Comparison of ENCODE assay signal across 11 cellular contexts in the genomic region with DNA sequence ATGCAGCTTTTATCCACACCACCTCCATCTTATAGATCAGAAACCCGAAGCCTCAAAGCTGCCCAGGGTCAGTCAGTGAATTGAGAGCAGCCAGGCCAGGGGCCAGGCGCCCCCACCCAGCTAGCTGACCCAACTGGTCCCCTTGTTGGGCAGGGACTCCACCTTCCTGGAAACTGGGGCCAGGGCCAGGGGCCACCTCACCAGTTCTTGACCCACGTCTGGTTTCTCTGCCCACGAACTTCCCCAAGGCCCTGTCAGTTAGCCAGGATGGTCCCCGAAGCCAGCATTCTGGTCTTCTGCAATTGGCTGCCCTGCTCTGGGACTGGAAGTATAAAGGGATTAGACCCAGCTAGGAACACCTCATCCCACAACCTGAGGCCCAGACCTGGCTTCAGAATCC. TPM values are rescaled to one million over a fixed set of nuclear protein-coding genes. Genes with fewer than 3 reads are reported as not detected.
DNase-seq lines count a peak whose midpoint lies in the region; ATAC-seq, FAIRE-seq and TF ChIP-seq lines count a peak whose summit lies in the region.
"Had no signal": no experiment of that assay in that cellular context is flagged by ENCODE, and none has a peak within 500 bp of the region (broad histone marks: within the 10 kb centered on the region; RNA-seq: fewer than 3 reads in every experiment).

No MANE protein-coding gene starts in this region.

- no peak overlapping the region for H3K27ac ChIP-seq in OCI-LY1 (ENCODE audit: low read depth, low read length, poor library complexity, severe bottlenecking)
- no peak overlapping the region for H3K27ac ChIP-seq in endothelial cell of umbilical vein (ENCODE audit: insufficient read depth, low read depth, low read length)

- POLR2A ChIA-PET in activated CD4-positive, alpha-beta T cell treated with anti-CD3 and anti-CD28 coated beads, Interleukin-2, amount 10 ng/mL, durations not matched to agents 7 days and 5 days (lab: Charles Lee): no interaction called here
- POLR2A ChIA-PET in endothelial cell of umbilical vein (lab: Charles Lee): no interaction called here

- H3K9ac ChIP-seq in OCI-LY1 (ENCODE audit: low read length): peak overlapping the region; percentile 2; the same call in 1 of the 2 replicates
- no peak overlapping the region for H3K9ac ChIP-seq in endothelial cell of umbilical vein (replicated peaks; ENCODE audit: extremely low read depth, insufficient read depth, low read length)

- ATAC-seq in GM21619 (IDR thresholded peaks at IDR 0.05; ENCODE audit: unreplicated experiment): no peak

- H3K36me3 ChIP-seq in OCI-LY1 (ENCODE audit: insufficient read depth, low read length) (peaks cover 10% of the 10 kb centered on the region; the same call in 1 of the 2 replicates), endothelial cell of umbilical vein (ENCODE audit: control insufficient read depth in 2 of 2, extremely low read depth in 1 of 2, insufficient read depth in 2 of 2, low read length in 2 of 2) (no peaks in the 10 kb centered on the region)

- intact Hi-C loops in endothelial cell of umbilical vein (cut with micrococcal nuclease): no loop called here

- no peak for DNase-seq in activated CD4-positive, alpha-beta T cell treated with anti-CD3 and anti-CD28 coated beads, Interleukin-2, amount 10 ng/mL, durations not matched to agents 7 days and 5 days
- no peak for DNase-seq in activated CD4-positive, alpha-beta T cell treated with anti-CD3 and anti-CD28 coated beads for 48 hours
- DNase-seq in endothelial cell of umbilical vein (ENCODE audit: low read depth, low spot score) (no peak), skeletal muscle cell (ENCODE audit: low read depth) (no peak), T1000 (lab: John Stamatoyannopoulos, UW) (no peak)
- no peak for DNase-seq in stimulated activated CD4-positive, alpha-beta T cell treated with anti-CD3 and anti-CD28 coated beads, Interleukin-4, amount 100 ng/mL, for 1 hour
- DNase-seq: ACHN, left colon, NCI-H1417 had no signal

- BruUV-seq in endothelial cell of umbilical vein (replicated peaks; lab: Mats Ljungman, UMichigan): no TSS peak

- no peaks in the 10 kb centered on the region for H3K9me1 ChIP-seq in endothelial cell of umbilical vein (replicated peaks; ENCODE audit: control insufficient read depth, extremely low read depth, insufficient read depth, low read length)

- H3K27me3 ChIP-seq in OCI-LY1 (ENCODE audit: insufficient read depth, low read length): no peaks in the 10 kb centered on the region
- no peaks in the 10 kb centered on the region for H3K27me3 ChIP-seq in endothelial cell of umbilical vein (ENCODE audit: control insufficient read depth in 2 of 2, insufficient read depth in 2 of 2, low read length in 2 of 2)

- TF ChIP-seq CTCF in OCI-LY1 (IDR thresholded peaks at IDR 0.05; ENCODE audit: low read length) (no peak), endothelial cell of umbilical vein (IDR thresholded peaks at IDR 0.05; ENCODE audit: extremely low read depth in 1 of 2, insufficient read depth in 1 of 2, low read depth in 1 of 2, low read length in 2 of 2) (no peak)

- H3K9me3 Mint-ChIP-seq in activated CD4-positive, alpha-beta T cell treated with anti-CD3 and anti-CD28 coated beads, Interleukin-2, amount 10 ng/mL, durations not matched to agents 7 days and 5 days: no peaks in the 10 kb centered on the region

- H3K4me3 Mint-ChIP-seq in activated CD4-positive, alpha-beta T cell treated with anti-CD3 and anti-CD28 coated beads, Interleukin-2, amount 10 ng/mL, durations not matched to agents 7 days and 5 days: peak overlapping the region; percentile 26

- dilution Hi-C loops in endothelial cell of umbilical vein (cut with MboI; ENCODE audit: extremely low pct_ligation_motif_present, low sequenced_read_pairs): no loop called here

- peaks cover 7% of the 10 kb centered on the region for H3K27me3 Mint-ChIP-seq in activated CD4-positive, alpha-beta T cell treated with anti-CD3 and anti-CD28 coated beads, Interleukin-2, amount 10 ng/mL, durations not matched to agents 7 days and 5 days

- peaks cover 31% of the 10 kb centered on the region for H3K4me1 ChIP-seq in OCI-LY1 (ENCODE audit: insufficient read depth, low read length, severe bottlenecking)
- peaks cover 24% of the 10 kb centered on the region for H3K4me1 ChIP-seq in endothelial cell of umbilical vein (ENCODE audit: control insufficient read depth, extremely low read depth, insufficient read depth, low read length)

- H3K9me2 ChIP-seq in OCI-LY1 (ENCODE audit: low read depth, low read length): no peaks in the 10 kb centered on the region

- H3K4me3 ChIP-seq in OCI-LY1 (ENCODE audit: low read depth, low read length, poor library complexity, severe bottlenecking): peak overlapping the region; percentile 68
- no peak overlapping the region for H3K4me3 ChIP-seq in endothelial cell of umbilical vein (replicated peaks in 1 of 3; ENCODE audit: insufficient read depth in 1 of 3, low read depth in 1 of 3, low read length in 3 of 3)
- H3K4me3 ChIP-seq in skeletal muscle cell (ENCODE audit: low read depth, low read length): peak overlapping the region; percentile 7

- peak overlapping the region; percentile 10 for H3K27ac Mint-ChIP-seq in activated CD4-positive, alpha-beta T cell treated with anti-CD3 and anti-CD28 coated beads, Interleukin-2, amount 10 ng/mL, durations not matched to agents 7 days and 5 days

- no peaks in the 10 kb centered on the region for H3F3A ChIP-seq in OCI-LY1 (ENCODE audit: insufficient read depth, low read length)

- no peak for FAIRE-seq in endothelial cell of umbilical vein (lab: Jason Lieb, UNC)

- TF ChIP-seq POLR2A in endothelial cell of umbilical vein (IDR thresholded peaks at IDR 0.05; ENCODE audit: low read depth, low read length): no peak

- CTCF ChIA-PET in activated CD4-positive, alpha-beta T cell treated with anti-CD3 and anti-CD28 coated beads, Interleukin-2, amount 10 ng/mL, durations not matched to agents 7 days and 5 days (lab: Charles Lee): interaction anchor here (1.2 to 1.8 kb wide), 3 partner anchors 8 to 46 kb away, joined by 3 to 5 read pairs (median 4); no protein-coding TSS in a partner anchor
- CTCF ChIA-PET in endothelial cell of umbilical vein (lab: Charles Lee): interaction anchor here (4.6 kb wide), 1 partner anchor 41 kb away, joined by 35 read pairs; no protein-coding TSS in a partner anchor

- H3K79me2 ChIP-seq in OCI-LY1 (ENCODE audit: insufficient read depth, low read length): no peaks in the 10 kb centered on the region
- H3K79me2 ChIP-seq in endothelial cell of umbilical vein (ENCODE audit: control insufficient read depth, insufficient read depth, low read length): peaks cover 37% of the 10 kb centered on the region

- no peak overlapping the region for H2AFZ ChIP-seq in OCI-LY1 (ENCODE audit: low read length)
- H2AFZ ChIP-seq in endothelial cell of umbilical vein (ENCODE audit: low read depth, low read length): no peak overlapping the region

- H4K20me1 ChIP-seq in OCI-LY1 (ENCODE audit: insufficient read depth, low read length): no peaks in the 10 kb centered on the region
- H4K20me1 ChIP-seq in endothelial cell of umbilical vein (replicated peaks; ENCODE audit: control insufficient read depth, extremely low read depth, insufficient read depth, low read length): no peaks in the 10 kb centered on the region

- H3K36me3 Mint-ChIP-seq in activated CD4-positive, alpha-beta T cell treated with anti-CD3 and anti-CD28 coated beads, Interleukin-2, amount 10 ng/mL, durations not matched to agents 7 days and 5 days (ENCODE audit: low read depth): peaks cover 2% of the 10 kb centered on the region

- H3K9me3 ChIP-seq in OCI-LY1 (ENCODE audit: low read length) (no peaks in the 10 kb centered on the region), endothelial cell of umbilical vein (replicated peaks; ENCODE audit: control insufficient read depth, insufficient read depth, low read length) (no peaks in the 10 kb centered on the region)

- H3K4me2 ChIP-seq in OCI-LY1 (ENCODE audit: low read length) (peak overlapping the region; percentile 90), endothelial cell of umbilical vein (ENCODE audit: insufficient read depth, low read length) (peak overlapping the region; percentile 70)

- peaks cover 34% of the 10 kb centered on the region for H3K4me1 Mint-ChIP-seq in activated CD4-positive, alpha-beta T cell treated with anti-CD3 and anti-CD28 coated beads, Interleukin-2, amount 10 ng/mL, durations not matched to agents 7 days and 5 days

RNA-seq across cellular contexts. Expression of gene FAM83G, which starts 2.4 kb away (rescaled TPM):
- 1 to 10 TPM; 7.1 to 9.1 TPM for total RNA-seq in activated CD4-positive, alpha-beta T cell treated with anti-CD3 and anti-CD28 coated beads, Interleukin-2, amount 10 ng/mL, durations not matched to agents 7 days and 5 days
- 10.9 and 11.1 TPM in 2 replicates for total RNA-seq in endothelial cell of umbilical vein
- 7.0 and 8.2 TPM in 2 replicates for polyA plus RNA-seq in endothelial cell of umbilical vein
- polyA plus RNA-seq in endothelial cell of umbilical vein (2011; cell fraction: cytosol; rRNA removed): 5.4 and 6.6 TPM in 2 replicates
- polyA plus RNA-seq in endothelial cell of umbilical vein (2011; cell fraction: nucleus; rRNA removed): 10.4 and 10.9 TPM in 2 replicates
- 8.6 and 10.0 TPM in 2 replicates for polyA plus RNA-seq in endothelial cell of umbilical vein (2012)
- 7.3 and 8.5 TPM in 2 replicates for polyA minus RNA-seq in endothelial cell of umbilical vein
- polyA minus RNA-seq in endothelial cell of umbilical vein (2011; cell fraction: cytosol; rRNA and poly(A)+ RNA removed): 12.8 TPM
- 6.1 and 8.1 TPM in 2 replicates for polyA minus RNA-seq in endothelial cell of umbilical vein (2011; cell fraction: nucleus; rRNA and poly(A)+ RNA removed)

RNA-seq across cellular contexts. Expression of gene GRAP, which starts 44.6 kb away (rescaled TPM):
- total RNA-seq in activated CD4-positive, alpha-beta T cell treated with anti-CD3 and anti-CD28 coated beads, Interleukin-2, amount 10 ng/mL, durations not matched to agents 7 days and 5 days: 10 to 100 TPM; 35.4 to 39.2 TPM
- 43.6 and 44.5 TPM in 2 replicates for total RNA-seq in endothelial cell of umbilical vein
- 32.1 and 40.7 TPM in 2 replicates for polyA plus RNA-seq in endothelial cell of umbilical vein
- polyA plus RNA-seq in endothelial cell of umbilical vein (2011; cell fraction: cytosol; rRNA removed): 22.5 and 26.6 TPM in 2 replicates
- polyA plus RNA-seq in endothelial cell of umbilical vein (2011; cell fraction: nucleus; rRNA removed): 27.1 and 37.5 TPM in 2 replicates
- polyA plus RNA-seq in endothelial cell of umbilical vein (2012): 15.6 and 32.2 TPM in 2 replicates
- polyA minus RNA-seq in endothelial cell of umbilical vein: 15.8 and 17.1 TPM in 2 replicates
- not detected for polyA minus RNA-seq in endothelial cell of umbilical vein (2011; cell fraction: cytosol; rRNA and poly(A)+ RNA removed)
- 10.3 and 14.8 TPM in 2 replicates for polyA minus RNA-seq in endothelial cell of umbilical vein (2011; cell fraction: nucleus; rRNA and poly(A)+ RNA removed)

RNA-seq across cellular contexts. Expression of gene SLC5A10, which starts 50.2 kb away (rescaled TPM):
- not detected for total RNA-seq in activated CD4-positive, alpha-beta T cell treated with anti-CD3 and anti-CD28 coated beads, Interleukin-2, amount 10 ng/mL, durations not matched to agents 7 days and 5 days
- total RNA-seq in endothelial cell of umbilical vein: not detected in 2 replicates
- not detected in 2 replicates for polyA plus RNA-seq in endothelial cell of umbilical vein
- 0.01 TPM in 1 of 2 replicates, not detected in the other for polyA plus RNA-seq in endothelial cell of umbilical vein (2011; cell fraction: cytosol; rRNA removed)
- not detected in 2 replicates for polyA plus RNA-seq in endothelial cell of umbilical vein (2011; cell fraction: nucleus; rRNA removed)
- 0.71 and 0.72 TPM in 2 replicates for polyA plus RNA-seq in endothelial cell of umbilical vein (2012)
- polyA minus RNA-seq in endothelial cell of umbilical vein: not detected in 2 replicates
- not detected for polyA minus RNA-seq in endothelial cell of umbilical vein (2011; cell fraction: cytosol; rRNA and poly(A)+ RNA removed)
- not detected in 2 replicates for polyA minus RNA-seq in endothelial cell of umbilical vein (2011; cell fraction: nucleus; rRNA and poly(A)+ RNA removed)

Comparison
In these comparisons a context has a peak if more than half of its experiments do, and no peak if none do; other contexts are left out.
1. H3K4me3 ChIP-seq: peak in OCI-LY1 (single experiment) and skeletal muscle cell (single experiment); none in endothelial cell of umbilical vein (0 of 3).